In genomic region chr17:47745037-47745380, GRCh38 we compare ENCODE assay signal across 15 cellular contexts. TPM values are rescaled to one million over a fixed set of nuclear protein-coding genes. Genes with fewer than 3 reads are reported as not detected.
A peak's percentile ranks its signal among the peaks of the same experiment; 100 is the strongest.
DNase-seq lines count a peak whose midpoint lies in the region; ATAC-seq and TF ChIP-seq lines count a peak whose summit lies in the region.
"Had no signal": no experiment of that assay in that cellular context is flagged by ENCODE, and none has a peak within 500 bp of the region (broad histone marks: within the 10 kb centered on the region; RNA-seq: fewer than 3 reads in every experiment).

No MANE protein-coding gene starts in this region.

- no peaks in the 10 kb centered on the region for H3K36me3 ChIP-seq in Loucy (ENCODE audit: insufficient read depth, low read length)

- WGBS in right cardiac atrium = 50% methylated on average over 10 of the region's 10 CpGs

- no peak overlapping the region for H3K27ac ChIP-seq in right cardiac atrium (ENCODE audit: low read length)

- no peak overlapping the region for H3K4me3 Mint-ChIP-seq in activated T-cell treated with anti-CD3 and anti-CD28 coated beads, Interleukin-2, amount 50 U/mL, for 72 hours
- no peak overlapping the region for H3K4me3 Mint-ChIP-seq in activated T-cell treated with anti-CD3 and anti-CD28 coated beads, Interleukin-2, amount 50 U/mL, for 4 hours
- H3K4me3 Mint-ChIP-seq: CD4-positive, CD25-positive, alpha-beta regulatory T cell had no signal

- peaks cover 30% of the 10 kb centered on the region for H3K4me1 Mint-ChIP-seq in activated T-cell treated with anti-CD3 and anti-CD28 coated beads, Interleukin-2, amount 50 U/mL, for 72 hours (ENCODE audit: low read depth)
- H3K4me1 Mint-ChIP-seq in activated T-cell treated with anti-CD3 and anti-CD28 coated beads, Interleukin-2, amount 50 U/mL, for 4 hours (ENCODE audit: low read depth) = peaks cover 28% of the 10 kb centered on the region

- peaks cover 7 to 26% of the 10 kb centered on the region in 2 donors for H3K36me3 Mint-ChIP-seq in activated T-cell treated with anti-CD3 and anti-CD28 coated beads, Interleukin-2, amount 50 U/mL, for 72 hours (ENCODE audit: insufficient read depth in 2 of 2)
- peaks cover 35% of the 10 kb centered on the region for H3K36me3 Mint-ChIP-seq in activated T-cell treated with anti-CD3 and anti-CD28 coated beads, Interleukin-2, amount 50 U/mL, for 4 hours (ENCODE audit: insufficient read depth)

- H3K9me2 ChIP-seq in Loucy (replicated peaks; ENCODE audit: low read depth, low read length) = no peaks in the 10 kb centered on the region

- peak overlapping the region; percentile 48 for H3K27ac Mint-ChIP-seq in activated T-cell treated with anti-CD3 and anti-CD28 coated beads, Interleukin-2, amount 50 U/mL, for 72 hours

- intact Hi-C loops in right cardiac atrium (cut with DNase I) = no loop called here
- intact Hi-C loops in sciatic nerve (cut with DNase I) = no loop called here

- no peak overlapping the region for H2AFZ ChIP-seq in Loucy (ENCODE audit: low read length)

- no peaks in the 10 kb centered on the region for H3K27me3 Mint-ChIP-seq in activated T-cell treated with anti-CD3 and anti-CD28 coated beads, Interleukin-2, amount 50 U/mL, for 72 hours (ENCODE audit: low read depth)
- no peaks in the 10 kb centered on the region for H3K27me3 Mint-ChIP-seq in activated T-cell treated with anti-CD3 and anti-CD28 coated beads, Interleukin-2, amount 50 U/mL, for 4 hours (ENCODE audit: low read depth)

- H3K4me1 ChIP-seq in Loucy (ENCODE audit: insufficient read depth, low read length, poor library complexity, severe bottlenecking) (peaks cover 11% of the 10 kb centered on the region), right cardiac atrium (ENCODE audit: control insufficient read depth, insufficient read depth, low read length) (no peaks in the 10 kb centered on the region)

- H3K9me3 ChIP-seq in Loucy (ENCODE audit: insufficient read depth, low read depth, low read length) (no peaks in the 10 kb centered on the region), right cardiac atrium (ENCODE audit: control insufficient read depth, low read length) (no peaks in the 10 kb centered on the region)

- H3K4me2 ChIP-seq in Loucy (ENCODE audit: low read depth, low read length, poor library complexity, severe bottlenecking) = peak overlapping the region; percentile 41

- H3K9me3 Mint-ChIP-seq in activated T-cell treated with anti-CD3 and anti-CD28 coated beads, Interleukin-2, amount 50 U/mL, for 72 hours = no peaks in the 10 kb centered on the region
- no peaks in the 10 kb centered on the region for H3K9me3 Mint-ChIP-seq in activated T-cell treated with anti-CD3 and anti-CD28 coated beads, Interleukin-2, amount 50 U/mL, for 4 hours

- H3K79me2 ChIP-seq in Loucy (ENCODE audit: insufficient read depth, low read length) = no peaks in the 10 kb centered on the region

- TF ChIP-seq CTCF in Loucy (conservative IDR thresholded peaks at IDR 0.05; ENCODE audit: low read length) = no peak

- H4K20me1 ChIP-seq in Loucy (ENCODE audit: insufficient read depth, low read length, poor library complexity, severe bottlenecking) = no peaks in the 10 kb centered on the region

- no peak overlapping the region for H3K9ac ChIP-seq in Loucy (ENCODE audit: low read depth, low read length, poor library complexity, severe bottlenecking)

- H3K27me3 ChIP-seq in Loucy (ENCODE audit: insufficient read depth, low read length, poor library complexity, severe bottlenecking) (no peaks in the 10 kb centered on the region), right cardiac atrium (ENCODE audit: control insufficient read depth, insufficient read depth) (no peaks in the 10 kb centered on the region)

- no peak for ATAC-seq in activated T-cell treated with anti-CD3 and anti-CD28 coated beads, Interleukin-2, amount 50 U/mL, for 72 hours (replicated peaks in 1 of 2)
- no peak for ATAC-seq in activated T-cell treated with anti-CD3 and anti-CD28 coated beads, Interleukin-2, amount 50 U/mL, for 4 hours
- ATAC-seq in right cardiac atrium (peak; percentile 52 to 71), sciatic nerve (no peak), GM21825 (IDR thresholded peaks at IDR 0.05; ENCODE audit: unreplicated experiment) (no peak), GM21576 (IDR thresholded peaks at IDR 0.05; ENCODE audit: unreplicated experiment) (no peak)

- no peak overlapping the region for H3K4me3 ChIP-seq in Loucy (ENCODE audit: low read length, poor library complexity, severe bottlenecking)
- no peak overlapping the region for H3K4me3 ChIP-seq in right cardiac atrium (ENCODE audit: low read length)

- DNase-seq in activated T-cell treated with anti-CD3 and anti-CD28 coated beads, Interleukin-2, amount 50 U/mL, for 72 hours = no peak
- DNase-seq in activated T-cell treated with anti-CD3 and anti-CD28 coated beads, Interleukin-2, amount 50 U/mL, for 4 hours = no peak
- DNase-seq in right cardiac atrium (no peak), sciatic nerve (ENCODE audit: low spot score) (peak; percentile 51), SIG-M5 treated with dmso at 0.1 percent for 504 hours (lab: John Stamatoyannopoulos, UW; ENCODE audit: unreplicated experiment) (no peak)
- DNase-seq: CD4-positive, CD25-positive, alpha-beta regulatory T cell; MM.1S; NCI-H187 treated with DMSO at 0.1 percent for 48 hours; NCI-H446 treated with DMSO at 0.1 percent for 48 hours; NCI-H774; SHP77 treated with DMSO at 0.1 percent for 48 hours had no signal

- H3F3A ChIP-seq in Loucy (ENCODE audit: low read depth) = no peaks in the 10 kb centered on the region

RNA-seq across cellular contexts. Expression of gene TBX21, which starts 12.0 kb away (rescaled TPM):
- 10 to 100 TPM; 27.9 to 45.5 TPM for total RNA-seq in activated T-cell treated with anti-CD3 and anti-CD28 coated beads, Interleukin-2, amount 50 U/mL, for 72 hours
- 100 to 1,000 TPM in 2 of 3 donors, 10 to 100 TPM in 1; 77.8 to 111 (median 101) TPM for total RNA-seq in activated T-cell treated with anti-CD3 and anti-CD28 coated beads, Interleukin-2, amount 50 U/mL, for 4 hours
- under 1 TPM in 3 of 4 donors, not detected in 1; 0.14 to 0.60 (median 0.38) TPM for total RNA-seq in right cardiac atrium
- polyA plus RNA-seq in right cardiac atrium = 0.14 TPM
- 1.1 TPM for total RNA-seq in sciatic nerve
- total RNA-seq: G401 had no signal

RNA-seq across cellular contexts. Expression of gene TBKBP1, which starts 51.0 kb away (rescaled TPM):
- 10 to 100 TPM; 24.2 to 28.7 TPM for total RNA-seq in activated T-cell treated with anti-CD3 and anti-CD28 coated beads, Interleukin-2, amount 50 U/mL, for 72 hours
- 10 to 100 TPM; 24.4 to 34.7 (median 24.6) TPM for total RNA-seq in activated T-cell treated with anti-CD3 and anti-CD28 coated beads, Interleukin-2, amount 50 U/mL, for 4 hours
- total RNA-seq in right cardiac atrium = 10 to 100 TPM; 17.5 to 25.2 (median 21.0) TPM
- polyA plus RNA-seq in right cardiac atrium = 27.0 TPM
- total RNA-seq in sciatic nerve = 19.9 TPM

Comparison
In these comparisons a context has a peak if more than half of its experiments do, and no peak if none do; other contexts are left out.
1. ATAC-seq: peak in right cardiac atrium (2 of 2); none in activated T-cell treated with anti-CD3 and anti-CD28 coated beads, Interleukin-2, amount 50 U/mL, for 72 hours (0 of 2), activated T-cell treated with anti-CD3 and anti-CD28 coated beads, Interleukin-2, amount 50 U/mL, for 4 hours (0 of 2), sciatic nerve (single experiment), GM21825 (single experiment) and GM21576 (single experiment).
2. RNA of gene TBX21, which starts 12.0 kb away (total RNA-seq): 77.8 to 111 TPM in activated T-cell treated with anti-CD3 and anti-CD28 coated beads, Interleukin-2, amount 50 U/mL, for 4 hours and 27.9 to 45.5 TPM in activated T-cell treated with anti-CD3 and anti-CD28 coated beads, Interleukin-2, amount 50 U/mL, for 72 hours; 1.1 TPM in sciatic nerve (single experiment) and 0.14 to 0.60 TPM in right cardiac atrium; every median in the first group is over 10 times any median in the second.